ENCODE assay signal across 1 cellular context in the genomic region with DNA sequence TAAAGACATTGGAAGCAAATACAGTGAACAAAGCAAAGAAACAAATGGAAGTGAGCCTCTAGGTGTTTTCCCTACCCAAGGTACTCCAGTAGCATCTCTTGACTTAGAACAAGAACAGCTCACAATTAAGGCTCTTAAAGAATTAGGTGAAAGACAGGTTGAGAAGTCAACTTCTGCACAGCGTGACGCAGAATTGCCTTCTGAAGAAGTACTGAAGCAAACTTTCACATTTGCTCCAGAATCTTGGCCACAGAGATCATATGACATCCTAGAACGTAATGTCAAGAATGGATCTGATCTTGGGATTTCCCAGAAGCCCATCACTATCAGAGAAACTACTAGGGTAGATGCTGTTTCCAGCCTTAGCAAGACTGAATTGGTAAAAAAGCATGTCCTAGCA.
TF ChIP-seq lines count a peak whose summit lies in the region.

No MANE protein-coding gene starts in this region.

TF ChIP-seq in GM12878, 131 proteins besides CTCF, POLR2A, EP300 and RAD21:
- TF ChIP-seq, protein P1, sequence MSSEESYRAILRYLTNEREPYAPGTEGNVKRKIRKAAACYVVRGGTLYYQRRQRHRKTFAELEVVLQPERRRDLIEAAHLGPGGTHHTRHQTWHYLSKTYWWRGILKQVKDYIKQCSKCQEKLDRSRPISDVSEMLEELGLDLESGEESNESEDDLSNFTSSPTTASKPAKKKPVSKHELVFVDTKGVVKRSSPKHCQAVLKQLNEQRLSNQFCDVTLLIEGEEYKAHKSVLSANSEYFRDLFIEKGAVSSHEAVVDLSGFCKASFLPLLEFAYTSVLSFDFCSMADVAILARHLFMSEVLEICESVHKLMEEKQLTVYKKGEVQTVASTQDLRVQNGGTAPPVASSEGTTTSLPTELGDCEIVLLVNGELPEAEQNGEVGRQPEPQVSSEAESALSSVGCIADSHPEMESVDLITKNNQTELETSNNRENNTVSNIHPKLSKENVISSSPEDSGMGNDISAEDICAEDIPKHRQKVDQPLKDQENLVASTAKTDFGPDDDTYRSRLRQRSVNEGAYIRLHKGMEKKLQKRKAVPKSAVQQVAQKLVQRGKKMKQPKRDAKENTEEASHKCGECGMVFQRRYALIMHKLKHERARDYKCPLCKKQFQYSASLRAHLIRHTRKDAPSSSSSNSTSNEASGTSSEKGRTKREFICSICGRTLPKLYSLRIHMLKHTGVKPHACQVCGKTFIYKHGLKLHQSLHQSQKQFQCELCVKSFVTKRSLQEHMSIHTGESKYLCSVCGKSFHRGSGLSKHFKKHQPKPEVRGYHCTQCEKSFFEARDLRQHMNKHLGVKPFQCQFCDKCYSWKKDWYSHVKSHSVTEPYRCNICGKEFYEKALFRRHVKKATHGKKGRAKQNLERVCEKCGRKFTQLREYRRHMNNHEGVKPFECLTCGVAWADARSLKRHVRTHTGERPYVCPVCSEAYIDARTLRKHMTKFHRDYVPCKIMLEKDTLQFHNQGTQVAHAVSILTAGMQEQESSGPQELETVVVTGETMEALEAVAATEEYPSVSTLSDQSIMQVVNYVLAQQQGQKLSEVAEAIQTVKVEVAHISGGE (CRISPR knock-in tag; IDR thresholded peaks at IDR 0.05): no peak
- no peak for TF ChIP-seq WRNIP1 (IDR thresholded peaks at IDR 0.05; ENCODE audit: borderline replicate concordance, low read depth, low read length)
- TF ChIP-seq, protein P2, sequence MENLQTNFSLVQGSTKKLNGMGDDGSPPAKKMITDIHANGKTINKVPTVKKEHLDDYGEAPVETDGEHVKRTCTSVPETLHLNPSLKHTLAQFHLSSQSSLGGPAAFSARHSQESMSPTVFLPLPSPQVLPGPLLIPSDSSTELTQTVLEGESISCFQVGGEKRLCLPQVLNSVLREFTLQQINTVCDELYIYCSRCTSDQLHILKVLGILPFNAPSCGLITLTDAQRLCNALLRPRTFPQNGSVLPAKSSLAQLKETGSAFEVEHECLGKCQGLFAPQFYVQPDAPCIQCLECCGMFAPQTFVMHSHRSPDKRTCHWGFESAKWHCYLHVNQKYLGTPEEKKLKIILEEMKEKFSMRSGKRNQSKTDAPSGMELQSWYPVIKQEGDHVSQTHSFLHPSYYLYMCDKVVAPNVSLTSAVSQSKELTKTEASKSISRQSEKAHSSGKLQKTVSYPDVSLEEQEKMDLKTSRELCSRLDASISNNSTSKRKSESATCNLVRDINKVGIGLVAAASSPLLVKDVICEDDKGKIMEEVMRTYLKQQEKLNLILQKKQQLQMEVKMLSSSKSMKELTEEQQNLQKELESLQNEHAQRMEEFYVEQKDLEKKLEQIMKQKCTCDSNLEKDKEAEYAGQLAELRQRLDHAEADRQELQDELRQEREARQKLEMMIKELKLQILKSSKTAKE (IDR thresholded peaks at IDR 0.05; ENCODE audit: low read depth, poor library complexity, severe bottlenecking): no peak
- TF ChIP-seq CHD4 (IDR thresholded peaks at IDR 0.05): no peak
- no peak for TF ChIP-seq TBL1XR1 (IDR thresholded peaks at IDR 0.05; ENCODE audit: low read depth, low read length)
- no peak for TF ChIP-seq CHD1 (IDR thresholded peaks at IDR 0.05; ENCODE audit: low read depth, low read length)
- TF ChIP-seq SMAD5 (IDR thresholded peaks at IDR 0.05; ENCODE audit: low read depth): no peak
- TF ChIP-seq TCF12 (IDR thresholded peaks at IDR 0.05; ENCODE audit: low read depth, low read length): no peak
- no peak for TF ChIP-seq CEBPB (IDR thresholded peaks at IDR 0.05; ENCODE audit: borderline replicate concordance in 1 of 2, low read depth in 2 of 2, low read length in 2 of 2)
- TF ChIP-seq, protein P3, sequence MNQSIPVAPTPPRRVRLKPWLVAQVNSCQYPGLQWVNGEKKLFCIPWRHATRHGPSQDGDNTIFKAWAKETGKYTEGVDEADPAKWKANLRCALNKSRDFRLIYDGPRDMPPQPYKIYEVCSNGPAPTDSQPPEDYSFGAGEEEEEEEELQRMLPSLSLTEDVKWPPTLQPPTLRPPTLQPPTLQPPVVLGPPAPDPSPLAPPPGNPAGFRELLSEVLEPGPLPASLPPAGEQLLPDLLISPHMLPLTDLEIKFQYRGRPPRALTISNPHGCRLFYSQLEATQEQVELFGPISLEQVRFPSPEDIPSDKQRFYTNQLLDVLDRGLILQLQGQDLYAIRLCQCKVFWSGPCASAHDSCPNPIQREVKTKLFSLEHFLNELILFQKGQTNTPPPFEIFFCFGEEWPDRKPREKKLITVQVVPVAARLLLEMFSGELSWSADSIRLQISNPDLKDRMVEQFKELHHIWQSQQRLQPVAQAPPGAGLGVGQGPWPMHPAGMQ (IDR thresholded peaks at IDR 0.05; ENCODE audit: borderline replicate concordance): no peak
- no peak for TF ChIP-seq ZNF274 (IDR thresholded peaks at IDR 0.05; ENCODE audit: insufficient read depth, insufficient read length)
- TF ChIP-seq, protein P4, sequence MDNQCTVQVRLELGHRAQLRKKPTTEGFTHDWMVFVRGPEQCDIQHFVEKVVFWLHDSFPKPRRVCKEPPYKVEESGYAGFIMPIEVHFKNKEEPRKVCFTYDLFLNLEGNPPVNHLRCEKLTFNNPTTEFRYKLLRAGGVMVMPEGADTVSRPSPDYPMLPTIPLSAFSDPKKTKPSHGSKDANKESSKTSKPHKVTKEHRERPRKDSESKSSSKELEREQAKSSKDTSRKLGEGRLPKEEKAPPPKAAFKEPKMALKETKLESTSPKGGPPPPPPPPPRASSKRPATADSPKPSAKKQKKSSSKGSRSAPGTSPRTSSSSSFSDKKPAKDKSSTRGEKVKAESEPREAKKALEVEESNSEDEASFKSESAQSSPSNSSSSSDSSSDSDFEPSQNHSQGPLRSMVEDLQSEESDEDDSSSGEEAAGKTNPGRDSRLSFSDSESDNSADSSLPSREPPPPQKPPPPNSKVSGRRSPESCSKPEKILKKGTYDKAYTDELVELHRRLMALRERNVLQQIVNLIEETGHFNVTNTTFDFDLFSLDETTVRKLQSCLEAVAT (IDR thresholded peaks at IDR 0.05): no peak
- TF ChIP-seq, protein P5, sequence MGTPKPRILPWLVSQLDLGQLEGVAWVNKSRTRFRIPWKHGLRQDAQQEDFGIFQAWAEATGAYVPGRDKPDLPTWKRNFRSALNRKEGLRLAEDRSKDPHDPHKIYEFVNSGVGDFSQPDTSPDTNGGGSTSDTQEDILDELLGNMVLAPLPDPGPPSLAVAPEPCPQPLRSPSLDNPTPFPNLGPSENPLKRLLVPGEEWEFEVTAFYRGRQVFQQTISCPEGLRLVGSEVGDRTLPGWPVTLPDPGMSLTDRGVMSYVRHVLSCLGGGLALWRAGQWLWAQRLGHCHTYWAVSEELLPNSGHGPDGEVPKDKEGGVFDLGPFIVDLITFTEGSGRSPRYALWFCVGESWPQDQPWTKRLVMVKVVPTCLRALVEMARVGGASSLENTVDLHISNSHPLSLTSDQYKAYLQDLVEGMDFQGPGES (IDR thresholded peaks at IDR 0.05): no peak
- TF ChIP-seq MYB (IDR thresholded peaks at IDR 0.05; ENCODE audit: borderline replicate concordance, low read depth, low read length): no peak
- TF ChIP-seq ZNF384 (IDR thresholded peaks at IDR 0.05; ENCODE audit: borderline replicate concordance, low read depth, low read length): no peak
- no peak for TF ChIP-seq RBBP5 (conservative IDR thresholded peaks at IDR 0.05)
- no peak for TF ChIP-seq FOXM1 (IDR thresholded peaks at IDR 0.05; ENCODE audit: low read depth, low read length)
- TF ChIP-seq, protein P6, sequence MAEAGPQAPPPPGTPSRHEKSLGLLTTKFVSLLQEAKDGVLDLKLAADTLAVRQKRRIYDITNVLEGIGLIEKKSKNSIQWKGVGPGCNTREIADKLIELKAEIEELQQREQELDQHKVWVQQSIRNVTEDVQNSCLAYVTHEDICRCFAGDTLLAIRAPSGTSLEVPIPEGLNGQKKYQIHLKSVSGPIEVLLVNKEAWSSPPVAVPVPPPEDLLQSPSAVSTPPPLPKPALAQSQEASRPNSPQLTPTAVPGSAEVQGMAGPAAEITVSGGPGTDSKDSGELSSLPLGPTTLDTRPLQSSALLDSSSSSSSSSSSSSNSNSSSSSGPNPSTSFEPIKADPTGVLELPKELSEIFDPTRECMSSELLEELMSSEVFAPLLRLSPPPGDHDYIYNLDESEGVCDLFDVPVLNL (IDR thresholded peaks at IDR 0.05; ENCODE audit: low read depth, low read length): no peak
